In the genomic region with DNA sequence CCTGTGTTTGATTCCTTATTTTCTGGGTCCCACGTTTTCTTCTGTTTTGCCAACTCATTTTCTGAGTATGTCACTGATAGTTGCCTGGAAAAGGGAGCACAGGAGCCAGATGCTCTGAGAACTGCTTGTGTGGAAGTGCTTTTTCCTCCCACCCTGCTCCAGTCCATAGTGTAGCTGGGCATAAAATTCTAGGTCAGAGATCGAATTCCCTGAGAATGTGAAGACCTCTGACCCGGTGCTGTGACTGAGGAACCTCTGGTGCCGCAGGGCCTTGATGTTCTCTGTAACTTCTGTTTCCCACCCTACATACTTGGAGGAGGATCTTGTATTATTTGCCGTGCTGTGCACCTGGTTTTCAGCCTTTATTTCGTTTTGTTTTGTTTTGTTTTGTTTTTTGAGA, we compare ENCODE assay signal across 17 cellular contexts. TPM values are rescaled to one million over a fixed set of nuclear protein-coding genes. Genes with fewer than 3 reads are reported as not detected.
DNase-seq lines count a peak whose midpoint lies in the region; ATAC-seq and TF ChIP-seq lines count a peak whose summit lies in the region.
"Had no signal": no experiment of that assay in that cellular context is flagged by ENCODE, and none has a peak within 500 bp of the region (broad histone marks: within the 10 kb centered on the region; RNA-seq: fewer than 3 reads in every experiment).

No MANE protein-coding gene starts in this region.

- no peak for DNase-seq in glutamatergic neuron
- DNase-seq in neural crest cell (ENCODE audit: low read depth, low spot score) = no peak
- DNase-seq in superior temporal gyrus (ENCODE audit: extremely low spot score) = peak; percentile 35
- DNase-seq in HUDEP-2 (lab: John Stamatoyannopoulos, UW; ENCODE audit: unreplicated experiment in 76 of 76) = no peak
- DNase-seq in NCI-H1048 (lab: John Stamatoyannopoulos, UW) = no peak
- DNase-seq in NCI-H526 (lab: John Stamatoyannopoulos, UW) = no peak
- DNase-seq: BE2C; Calu3; CD8-positive, alpha-beta memory T cell; DMS 273 treated with DMSO at 0.1 percent for 48 hours had no signal

- ATAC-seq in HG03135 (IDR thresholded peaks at IDR 0.05; ENCODE audit: unreplicated experiment) = no peak
- ATAC-seq: A549, GM12878, HCT116 had no signal

- H3K27ac Mint-ChIP-seq in glutamatergic neuron (ENCODE audit: unreplicated experiment) (peak overlapping the region; percentile 96), neural crest cell (ENCODE audit: unreplicated experiment) (peak overlapping the region; percentile 5)
- H3K27ac Mint-ChIP-seq: CD8-positive, alpha-beta memory T cell had no signal

- H3K27me3 Mint-ChIP-seq in glutamatergic neuron (ENCODE audit: unreplicated experiment) (peaks cover 10% of the 10 kb centered on the region), neural crest cell (ENCODE audit: low read depth) (no peaks in the 10 kb centered on the region)
- H3K27me3 Mint-ChIP-seq: CD8-positive, alpha-beta memory T cell had no signal

- H3K27ac ChIP-seq in VCaP = peak overlapping the region; percentile 56
- H3K27ac ChIP-seq: A549 had no signal

- peaks cover 14% of the 10 kb centered on the region for H3K9me3 Mint-ChIP-seq in glutamatergic neuron (ENCODE audit: unreplicated experiment)
- no peaks in the 10 kb centered on the region for H3K9me3 Mint-ChIP-seq in neural crest cell
- H3K9me3 Mint-ChIP-seq: CD8-positive, alpha-beta memory T cell had no signal

- H3K4me1 Mint-ChIP-seq in glutamatergic neuron (ENCODE audit: low read depth, unreplicated experiment) (peaks cover 27% of the 10 kb centered on the region), neural crest cell (peaks cover 6% of the 10 kb centered on the region)
- H3K4me1 Mint-ChIP-seq: CD8-positive, alpha-beta memory T cell had no signal

- H3K36me3 Mint-ChIP-seq in glutamatergic neuron (ENCODE audit: unreplicated experiment) (peaks cover 4% of the 10 kb centered on the region), neural crest cell (ENCODE audit: low read depth) (peaks cover 4% of the 10 kb centered on the region)

- no peak for TF ChIP-seq CTCF in VCaP (conservative IDR thresholded peaks at IDR 0.05)
- no peak for TF ChIP-seq CTCF in glutamatergic neuron (IDR thresholded peaks at IDR 0.05; ENCODE audit: partially characterized antibody, unreplicated experiment)
- TF ChIP-seq CTCF in neural crest cell (conservative IDR thresholded peaks at IDR 0.05) = no peak

- H3K4me3 Mint-ChIP-seq in glutamatergic neuron (ENCODE audit: unreplicated experiment) (peak overlapping the region; percentile 52), neural crest cell (no peak overlapping the region)
- H3K4me3 Mint-ChIP-seq: CD8-positive, alpha-beta memory T cell had no signal

RNA-seq across cellular contexts. Expression of gene CAPN15, which starts 19.5 kb away (rescaled TPM):
- 56.1 TPM for total RNA-seq in glutamatergic neuron (ENCODE audit: unreplicated experiment)
- 56.9 and 60.3 TPM in 2 replicates for total RNA-seq in neural crest cell

RNA-seq across cellular contexts. Expression of gene PRR35, which starts 52.2 kb away (rescaled TPM):
- total RNA-seq in glutamatergic neuron (ENCODE audit: unreplicated experiment) (not detected), neural crest cell (not detected in 2 replicates)
- total RNA-seq: Calu3; CD8-positive, alpha-beta memory T cell; GM12878; H4; HT-29 had no signal

RNA-seq across cellular contexts. Expression of gene NHLRC4, which starts 58.8 kb away (rescaled TPM):
- total RNA-seq in glutamatergic neuron (ENCODE audit: unreplicated experiment) (3.4 TPM), neural crest cell (0.84 and 0.86 TPM in 2 replicates)
- total RNA-seq: Calu3 had no signal
